In the genomic region with DNA sequence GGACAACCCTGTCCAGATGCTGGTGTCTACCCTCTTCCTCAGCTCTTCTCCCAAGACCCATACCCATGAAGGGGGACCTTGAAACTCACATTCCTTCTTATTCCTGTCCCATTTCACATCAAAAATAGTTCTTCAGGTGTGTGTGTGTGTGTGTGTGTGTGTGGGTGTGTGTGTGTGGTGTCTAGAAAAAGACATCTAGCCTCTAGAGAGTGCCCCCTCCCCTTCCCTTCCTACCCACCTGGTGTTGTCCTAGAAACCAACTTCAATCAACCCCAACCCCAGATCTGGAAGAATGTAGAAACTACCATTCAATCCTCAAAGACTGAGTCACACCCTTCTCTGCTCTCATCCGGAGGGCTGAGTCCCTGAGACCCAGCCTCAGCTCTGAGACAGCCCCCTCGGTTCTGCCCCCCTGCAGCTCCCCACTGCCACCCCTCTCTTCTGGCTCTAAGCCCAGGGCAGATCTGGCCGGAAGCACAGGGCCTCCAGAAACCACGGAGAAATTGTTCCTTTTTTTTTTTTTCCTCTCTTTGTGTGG, we compare ENCODE assay signal across 7 cellular contexts. TPM values are rescaled to one million over a fixed set of nuclear protein-coding genes. Genes with fewer than 3 reads are reported as not detected.
DNase-seq lines count a peak whose midpoint lies in the region; ATAC-seq and TF ChIP-seq lines count a peak whose summit lies in the region.

No MANE protein-coding gene starts in this region.

- POLR2A ChIA-PET in activated naive CD8-positive, alpha-beta T cell treated with anti-CD3 and anti-CD28 coated beads, Interleukin-2, amount 10 ng/mL, durations not matched to agents 7 days and 5 days (lab: Charles Lee) = interaction anchor here (2.0 to 7.1 kb wide), 4 partner anchors 10 to 109 kb away, joined by 6 to 74 read pairs (median 38); a partner anchor contains a TSS

- in situ Hi-C loops in GM18951 (cut with MboI; ENCODE audit: low sequenced_read_pairs, unreplicated experiment) = no loop called here

- TF ChIP-seq POLR2A in GM18951 (IDR thresholded peaks at IDR 0.05; ENCODE audit: extremely low read depth, insufficient read depth, insufficient read length) (peak; percentile 9), prostate gland (IDR thresholded peaks at IDR 0.05) (no peak)

- peak; percentile 93 for DNase-seq in OCI-M1 (lab: John Stamatoyannopoulos, UW)
- DNase-seq in activated naive CD8-positive, alpha-beta T cell treated with anti-CD3 and anti-CD28 coated beads, Interleukin-2, amount 10 ng/mL, durations not matched to agents 7 days and 5 days = no peak
- no peak for DNase-seq in prostate gland (ENCODE audit: low spot score)
- no peak for DNase-seq in NCI-H526 (lab: John Stamatoyannopoulos, UW)
- DNase-seq in DMS53 treated with DMSO at 0.1 percent for 48 hours (lab: John Stamatoyannopoulos, UW; ENCODE audit: unreplicated experiment) = no peak

- 8% methylated on average over 4 of the region's 4 CpGs for WGBS in prostate gland

- TF ChIP-seq CTCF in prostate gland (IDR thresholded peaks at IDR 0.05) = no peak

- peak overlapping the region; percentile 84 for H3K27ac Mint-ChIP-seq in activated naive CD8-positive, alpha-beta T cell treated with anti-CD3 and anti-CD28 coated beads, Interleukin-2, amount 10 ng/mL, durations not matched to agents 7 days and 5 days

- H3K9me3 Mint-ChIP-seq in activated naive CD8-positive, alpha-beta T cell treated with anti-CD3 and anti-CD28 coated beads, Interleukin-2, amount 10 ng/mL, durations not matched to agents 7 days and 5 days = no peaks in the 10 kb centered on the region

- H3K4me3 ChIP-seq in prostate gland = no peak overlapping the region

- no peaks in the 10 kb centered on the region for H3K27me3 Mint-ChIP-seq in activated naive CD8-positive, alpha-beta T cell treated with anti-CD3 and anti-CD28 coated beads, Interleukin-2, amount 10 ng/mL, durations not matched to agents 7 days and 5 days

- peaks cover 41% of the 10 kb centered on the region for H3K4me1 Mint-ChIP-seq in activated naive CD8-positive, alpha-beta T cell treated with anti-CD3 and anti-CD28 coated beads, Interleukin-2, amount 10 ng/mL, durations not matched to agents 7 days and 5 days

- H3K27me3 ChIP-seq in prostate gland (replicated peaks; ENCODE audit: insufficient read depth) = no peaks in the 10 kb centered on the region

- H3K4me1 ChIP-seq in prostate gland (replicated peaks) = peaks cover 3% of the 10 kb centered on the region

- peak overlapping the region; percentile 84 for H3K4me3 Mint-ChIP-seq in activated naive CD8-positive, alpha-beta T cell treated with anti-CD3 and anti-CD28 coated beads, Interleukin-2, amount 10 ng/mL, durations not matched to agents 7 days and 5 days

- H3K27ac ChIP-seq in prostate gland = peak overlapping the region; percentile 5 to 82

- peak; percentile 30 for ATAC-seq in activated naive CD8-positive, alpha-beta T cell treated with anti-CD3 and anti-CD28 coated beads, Interleukin-2, amount 10 ng/mL, durations not matched to agents 7 days and 5 days (ENCODE audit: low read depth)
- no peak for ATAC-seq in GM18868 (IDR thresholded peaks at IDR 0.05; ENCODE audit: unreplicated experiment)

- intact Hi-C loops in prostate gland (cut with DNase I) = no loop called here

- no peaks in the 10 kb centered on the region for H3K9me3 ChIP-seq in prostate gland

- peaks cover 13% of the 10 kb centered on the region for H3K36me3 Mint-ChIP-seq in activated naive CD8-positive, alpha-beta T cell treated with anti-CD3 and anti-CD28 coated beads, Interleukin-2, amount 10 ng/mL, durations not matched to agents 7 days and 5 days

- H3K36me3 ChIP-seq in prostate gland = no peaks in the 10 kb centered on the region

RNA-seq across cellular contexts. Expression of a gene that starts 3.5 kb away (rescaled TPM):
- 10 to 100 TPM; 38.3 to 45.4 TPM for total RNA-seq in activated naive CD8-positive, alpha-beta T cell treated with anti-CD3 and anti-CD28 coated beads, Interleukin-2, amount 10 ng/mL, durations not matched to agents 7 days and 5 days
- total RNA-seq in prostate gland = 10 to 100 TPM; 65.1 to 86.1 TPM

RNA-seq across cellular contexts. Expression of a gene that starts 22.5 kb away (rescaled TPM):
- 10 to 100 TPM; 48.9 to 49.9 TPM for total RNA-seq in activated naive CD8-positive, alpha-beta T cell treated with anti-CD3 and anti-CD28 coated beads, Interleukin-2, amount 10 ng/mL, durations not matched to agents 7 days and 5 days
- total RNA-seq in prostate gland = 10 to 100 TPM; 22.9 to 45.1 TPM

RNA-seq across cellular contexts. Expression of a gene that starts 25.0 kb away (rescaled TPM):
- total RNA-seq in activated naive CD8-positive, alpha-beta T cell treated with anti-CD3 and anti-CD28 coated beads, Interleukin-2, amount 10 ng/mL, durations not matched to agents 7 days and 5 days = 1 to 10 TPM; 1.9 to 2.0 TPM
- total RNA-seq in prostate gland = 1 to 10 TPM; 2.7 to 6.2 TPM

RNA-seq across cellular contexts. Expression of a gene that starts 49.9 kb away (rescaled TPM):
- total RNA-seq in activated naive CD8-positive, alpha-beta T cell treated with anti-CD3 and anti-CD28 coated beads, Interleukin-2, amount 10 ng/mL, durations not matched to agents 7 days and 5 days = 10 to 100 TPM; 11.5 TPM
- total RNA-seq in prostate gland = 1 to 10 TPM; 5.8 to 8.9 TPM
